8 cellular contexts compared by ENCODE assay signal in the genomic region with DNA sequence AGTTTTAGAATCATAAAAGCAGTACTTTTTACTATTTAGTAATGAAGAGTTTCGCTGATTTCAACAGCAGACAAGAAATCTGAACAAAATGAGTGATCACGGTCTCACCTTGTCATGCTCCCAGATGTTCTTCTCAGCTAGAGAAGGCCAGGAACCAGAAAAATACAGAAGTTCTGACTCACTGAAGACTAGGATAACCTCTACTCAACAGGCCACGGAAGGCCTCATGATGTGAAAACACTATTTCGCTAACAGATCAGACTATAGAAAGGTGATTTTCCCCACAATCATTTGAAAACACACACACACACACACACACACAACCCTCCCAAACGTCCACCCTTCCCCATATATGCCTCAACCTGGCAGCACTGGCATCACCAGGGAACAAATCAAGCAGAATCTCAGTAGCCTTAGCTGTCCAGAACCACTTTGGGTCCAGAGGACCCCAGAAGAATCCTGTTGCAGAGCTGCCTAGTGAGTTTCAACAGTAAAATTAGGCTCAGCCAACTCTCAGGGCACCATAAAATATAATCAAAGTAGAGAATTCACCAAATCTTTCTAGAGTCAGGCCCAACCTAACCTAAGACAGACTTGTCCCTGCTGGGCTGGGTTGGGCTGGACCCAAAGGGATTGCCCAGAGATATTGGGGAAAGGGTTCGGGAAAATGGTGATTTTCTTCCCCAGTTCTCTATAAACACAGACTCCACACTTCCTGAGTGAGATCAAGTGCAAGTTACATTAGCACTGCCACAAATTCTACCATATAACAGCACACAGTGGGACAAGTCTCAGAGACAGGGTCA. TPM values are rescaled to one million over a fixed set of nuclear protein-coding genes. Genes with fewer than 3 reads are reported as not detected.
DNase-seq lines count a peak whose midpoint lies in the region; ATAC-seq and TF ChIP-seq lines count a peak whose summit lies in the region.

No MANE protein-coding gene starts in this region.

- no peaks in the 10 kb centered on the region for H3K36me3 ChIP-seq in breast epithelium
- H3K36me3 ChIP-seq in sigmoid colon: no peaks in the 10 kb centered on the region

- H3K27me3 ChIP-seq in breast epithelium: no peaks in the 10 kb centered on the region
- no peaks in the 10 kb centered on the region for H3K27me3 ChIP-seq in sigmoid colon

- H3K4me3 ChIP-seq in breast epithelium (no peak overlapping the region), sigmoid colon (no peak overlapping the region)

- H3K4me1 Mint-ChIP-seq in MCF 10A (ENCODE audit: insufficient read depth, unreplicated experiment): peaks cover 38% of the 10 kb centered on the region

- no peak overlapping the region for H3K4me3 Mint-ChIP-seq in MCF 10A (ENCODE audit: unreplicated experiment)

- H3K27me3 Mint-ChIP-seq in MCF 10A (ENCODE audit: insufficient read depth, unreplicated experiment): no peaks in the 10 kb centered on the region

- peaks cover 9% of the 10 kb centered on the region for H3K36me3 Mint-ChIP-seq in MCF 10A (ENCODE audit: insufficient read depth, unreplicated experiment)

- no peak for TF ChIP-seq CTCF in MCF 10A (IDR thresholded peaks at IDR 0.05; ENCODE audit: unreplicated experiment)
- TF ChIP-seq CTCF in breast epithelium (IDR thresholded peaks at IDR 0.05): no peak
- no peak for TF ChIP-seq CTCF in sigmoid colon (IDR thresholded peaks at IDR 0.05)

- H3K27ac ChIP-seq in breast epithelium: no peak overlapping the region
- H3K27ac ChIP-seq in sigmoid colon: peak overlapping the region in 3 of 4 donors; percentile 74 to 78 (median 75)

- CTCF ChIA-PET in MCF 10A (lab: Yijun Ruan, JAX): interaction anchor here (0.8 kb wide), 1 partner anchor 92 kb away, joined by 3 read pairs; no protein-coding TSS in a partner anchor

- BruUV-seq in MCF 10A (replicated peaks; lab: Mats Ljungman, UMichigan): no TSS peak

- no peaks in the 10 kb centered on the region for H3K9me3 ChIP-seq in breast epithelium
- no peaks in the 10 kb centered on the region for H3K9me3 ChIP-seq in sigmoid colon

- 72 to 79% methylated on average over 6 of the region's 6 CpGs for WGBS in sigmoid colon, 2 donors

- DNase-seq in MCF 10A (ENCODE audit: unreplicated experiment) (peak; percentile 41), breast epithelium (ENCODE audit: low spot score in 2 of 2) (no peak), sigmoid colon (no peak), HuH-7.5 (ENCODE audit: low spot score) (no peak), NAMALWA (ENCODE audit: low spot score) (no peak)
- DNase-seq in activated naive CD4-positive, alpha-beta T cell treated with anti-CD3 and anti-CD28 coated beads, Interleukin-2, amount 50 U/mL, for 16 hours: peak; percentile 39
- DNase-seq in effector CD4-positive, alpha-beta T cell: no peak

- H3K27ac Mint-ChIP-seq in MCF 10A (ENCODE audit: low read depth, unreplicated experiment): peak overlapping the region; percentile 83

- peak; percentile 68 for ATAC-seq in HG03103 (IDR thresholded peaks at IDR 0.05; ENCODE audit: low read depth, unreplicated experiment)

- no peak for TF ChIP-seq EP300 in sigmoid colon (IDR thresholded peaks at IDR 0.05)

- no peaks in the 10 kb centered on the region for H3K4me1 ChIP-seq in breast epithelium
- H3K4me1 ChIP-seq in sigmoid colon: peaks cover 0 to 45% (median 32%) of the 10 kb centered on the region in 4 donors

- TF ChIP-seq POLR2A in breast epithelium (IDR thresholded peaks at IDR 0.05): no peak
- TF ChIP-seq POLR2A in sigmoid colon (IDR thresholded peaks at IDR 0.05): no peak

- intact Hi-C loops in MCF 10A (cut with micrococcal nuclease) (loop anchor here (5.0 kb wide), 1 partner anchor 93 kb away; no protein-coding TSS in a partner anchor), breast epithelium (cut with DNase I; ENCODE audit: low total_unique reads) (no loop called here), sigmoid colon (cut with DNase I) (loop anchor here (5.0 kb wide), 1 partner anchor 32 kb away; no protein-coding TSS in a partner anchor)

- H3K9me3 Mint-ChIP-seq in MCF 10A (ENCODE audit: unreplicated experiment): no peaks in the 10 kb centered on the region

- POLR2A ChIA-PET in MCF 10A (lab: Yijun Ruan, JAX): interaction anchor here (0.7 to 6.3 kb wide), 5 partner anchors 8 to 102 kb away, joined by 3 to 69 read pairs (median 4); a partner anchor contains a TSS

RNA-seq across cellular contexts. Expression of a gene that starts 7.9 kb away (rescaled TPM):
- 14.6 and 18.9 TPM in 2 replicates for total RNA-seq in MCF 10A (2022)
- total RNA-seq in breast epithelium: 10 to 100 TPM; 19.7 to 37.3 (median 26.5) TPM
- 10 to 100 TPM; 15.3 to 23.2 (median 19.1) TPM for total RNA-seq in sigmoid colon
- polyA plus RNA-seq in sigmoid colon: 1 to 10 TPM; 5.4 to 9.5 (median 7.4) TPM

RNA-seq across cellular contexts. Expression of a gene that starts 28.1 kb away (rescaled TPM):
- 0.61 and 0.72 TPM in 2 replicates for total RNA-seq in MCF 10A (2022)
- total RNA-seq in breast epithelium: 1 to 10 TPM; 3.2 to 5.4 (median 3.9) TPM
- 1 to 10 TPM in 2 of 4 donors, under 1 TPM in 2; 0.68 to 3.6 (median 1.2) TPM for total RNA-seq in sigmoid colon
- under 1 TPM in 1 of 3 donors, not detected in 2; 0.36 TPM for polyA plus RNA-seq in sigmoid colon

Comparison
In these comparisons a context has a peak if more than half of its experiments do, and no peak if none do; other contexts are left out.
1. DNase-seq: peak in MCF 10A (single experiment) and activated naive CD4-positive, alpha-beta T cell treated with anti-CD3 and anti-CD28 coated beads, Interleukin-2, amount 50 U/mL, for 16 hours (single experiment); none in breast epithelium (0 of 2), sigmoid colon (single experiment), HuH-7.5 (single experiment), NAMALWA (single experiment) and effector CD4-positive, alpha-beta T cell (single experiment).
2. H3K27ac ChIP-seq: peak in sigmoid colon (3 of 4); none in breast epithelium (0 of 2).